ENCODE assay signal across 9 cellular contexts in the genomic region with DNA sequence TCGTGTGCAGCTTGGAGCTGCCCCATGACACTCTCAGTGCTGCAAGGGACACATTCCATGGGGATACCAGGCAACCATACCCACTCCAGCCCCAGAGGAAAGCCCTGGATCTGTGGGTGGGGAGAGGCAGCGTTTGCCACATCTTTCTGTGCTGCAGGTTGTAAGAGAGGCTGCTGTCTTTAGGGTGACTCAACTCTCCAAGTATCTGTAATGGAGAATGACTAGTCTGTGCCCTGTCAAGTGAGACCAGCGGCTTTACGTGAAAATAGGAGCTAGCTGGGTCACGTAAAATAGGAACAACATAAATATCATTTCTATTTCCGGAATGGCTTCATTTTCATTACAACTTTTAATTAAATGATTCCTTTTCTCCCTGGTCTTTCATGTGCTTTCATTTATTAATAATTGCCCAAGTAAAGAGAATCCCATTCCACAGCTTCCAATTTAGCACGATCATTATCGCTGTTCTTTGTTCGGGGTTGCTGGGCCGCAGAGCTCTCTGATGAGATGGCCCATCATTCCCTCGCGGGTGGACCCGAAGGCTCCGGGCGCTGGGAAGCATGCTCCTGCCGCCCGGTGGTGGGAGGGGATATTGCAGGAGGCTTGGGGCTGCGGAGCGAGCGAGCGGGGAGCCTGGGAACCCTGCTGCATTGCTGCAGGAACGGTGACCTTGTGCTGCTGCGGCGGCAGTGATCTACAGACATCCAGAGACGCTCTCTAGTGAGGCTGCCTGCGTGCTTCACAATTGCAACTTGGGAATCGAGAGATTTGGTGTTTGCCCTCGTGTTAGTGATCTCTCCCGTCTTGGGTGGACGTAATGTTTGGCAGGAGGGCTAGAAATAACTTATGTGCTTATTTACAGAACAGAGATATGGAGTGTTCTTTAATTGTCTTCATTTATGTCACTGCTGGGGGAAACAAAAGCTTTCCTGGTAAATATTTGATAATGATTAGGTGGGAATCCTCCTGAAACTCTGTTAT. TPM values are rescaled to one million over a fixed set of nuclear protein-coding genes. Genes with fewer than 3 reads are reported as not detected.
DNase-seq lines count a peak whose midpoint lies in the region; ATAC-seq, FAIRE-seq and TF ChIP-seq lines count a peak whose summit lies in the region.
"Had no signal": no experiment of that assay in that cellular context is flagged by ENCODE, and none has a peak within 500 bp of the region (broad histone marks: within the 10 kb centered on the region; RNA-seq: fewer than 3 reads in every experiment).

No MANE protein-coding gene starts in this region.

- no peak overlapping the region for H4K5ac ChIP-seq in H9 (ENCODE audit: insufficient read length, low read depth, low read length)

- H3K36me3 ChIP-seq in pancreas (no peaks in the 10 kb centered on the region), vagina (no peaks in the 10 kb centered on the region)

- H3K4me1 ChIP-seq in H9 (ENCODE audit: insufficient read depth, low read length), result peaks cover 9% of the 10 kb centered on the region; the same call in 1 of the 2 replicates
- H3K4me1 ChIP-seq in pancreas, result no peaks in the 10 kb centered on the region
- no peaks in the 10 kb centered on the region for H3K4me1 ChIP-seq in vagina

- peaks cover 42% of the 10 kb centered on the region for H3K27me3 Mint-ChIP-seq in H9 (ENCODE audit: low read depth)

- peak overlapping the region; percentile 10 for H3K4me2 ChIP-seq in H9 (ENCODE audit: insufficient read depth, insufficient read length, low read length)

- no peaks in the 10 kb centered on the region for H4K20me1 ChIP-seq in H9 (ENCODE audit: control insufficient read depth, insufficient read depth, insufficient read length)

- H3K36me3 Mint-ChIP-seq in H9 (ENCODE audit: insufficient read depth in 1 of 3, low read depth in 3 of 3), result no peaks in the 10 kb centered on the region

- DNase-seq in GM04504 (ENCODE audit: low read depth), result peak; percentile 21
- peak; percentile 91 for DNase-seq in H9
- peak; percentile 73 for DNase-seq in RKO (ENCODE audit: low spot score)
- peak; percentile 80 for DNase-seq in activated effector memory CD4-positive, alpha-beta T cell treated with anti-CD3 and anti-CD28 coated beads, Interleukin-2, amount 50 U/mL, for 16 hours
- DNase-seq in foreskin melanocyte, result peak; percentile 32
- peak; percentile 50 to 93 (median 78) for DNase-seq in pancreas
- DNase-seq in vagina (ENCODE audit: extremely low spot score in 2 of 2), result no peak

- WGBS in H9 (ENCODE audit: extremely low coverage, insufficient read length, low lambda C conversion rate), result no CpG with 5 or more reads among the region's 30 CpGs
- 7% methylated on average over 30 of the region's 30 CpGs for WGBS in pancreas, 2 donors

- H3K9me3 ChIP-seq in H9 (ENCODE audit: control insufficient read depth, low read depth, low read length) (no peaks in the 10 kb centered on the region), pancreas (no peaks in the 10 kb centered on the region), vagina (no peaks in the 10 kb centered on the region)

- no peak overlapping the region for H2BK20ac ChIP-seq in H9 (ENCODE audit: low read depth, low read length, poor library complexity, severe bottlenecking)

- H2BK12ac ChIP-seq in H9 (ENCODE audit: insufficient read length, low read depth, low read length), result no peak overlapping the region

- H3T11ph ChIP-seq in H9 (ENCODE audit: low read length), result no peak overlapping the region

- no peak overlapping the region for H3K18ac ChIP-seq in H9 (ENCODE audit: insufficient read length, low read depth, low read length)

- FAIRE-seq in pancreas (lab: Jason Lieb, UNC), result no peak

- H3K4me1 Mint-ChIP-seq in H9, result peaks cover 11 to 17% of the 10 kb centered on the region in 2 experiments

- H4K91ac ChIP-seq in H9 (ENCODE audit: insufficient read length, low read depth, low read length), result no peak overlapping the region

- H3K9me3 Mint-ChIP-seq in H9, result no peaks in the 10 kb centered on the region

- H3K23me2 ChIP-seq in H9 (ENCODE audit: insufficient read length, low read depth, low read length, poor library complexity, severe bottlenecking), result no peaks in the 10 kb centered on the region

- no peak overlapping the region for H2BK15ac ChIP-seq in H9 (ENCODE audit: low read depth, low read length)

- TF ChIP-seq CTCF in H9 (conservative IDR thresholded peaks at IDR 0.05), result peak; percentile 98
- peak; percentile 98 for TF ChIP-seq CTCF in LNCAP (IDR thresholded peaks at IDR 0.05)
- TF ChIP-seq CTCF in pancreas (IDR thresholded peaks at IDR 0.05), result peak; percentile 89 to 94 (median 92)
- peak; percentile 66 to 74 (median 71) for TF ChIP-seq CTCF in vagina (IDR thresholded peaks at IDR 0.05)

- TF ChIP-seq POLR2A in vagina (IDR thresholded peaks at IDR 0.05), result no peak

- intact Hi-C loops in pancreas (cut with DNase I), result loop anchor here in 2 of 3 donors (5.0 to 10.0 kb wide), 2 partner anchors 208 to 225 kb away; partner anchors contain the start of gene PRMT3 (in 1 of the 2)
- intact Hi-C loops in vagina (cut with DNase I), result no loop called here

- H3K14ac ChIP-seq in H9 (ENCODE audit: insufficient read depth, low read length), result no peak overlapping the region

- H3K4me3 ChIP-seq in pancreas (no peak overlapping the region), vagina (no peak overlapping the region)

- peak; percentile 98 to 100 (median 100) for ATAC-seq in pancreas

- no peak overlapping the region for H3K4ac ChIP-seq in H9 (ENCODE audit: low read depth, low read length)

- H3K9ac ChIP-seq in H9 (ENCODE audit: extremely low read depth, insufficient read length, low read length), result no peak overlapping the region

- no peak overlapping the region for H2AK5ac ChIP-seq in H9 (ENCODE audit: insufficient read length, low read length)

- no peak overlapping the region for H3K27ac ChIP-seq in H9 (ENCODE audit: insufficient read length, low read depth, low read length)
- no peak overlapping the region for H3K27ac ChIP-seq in pancreas
- H3K27ac ChIP-seq in vagina, result no peak overlapping the region

- no peak overlapping the region for H4K8ac ChIP-seq in H9 (replicated peaks; ENCODE audit: insufficient read length, low read depth, low read length)

- no peak overlapping the region for H3K27ac Mint-ChIP-seq in H9

- H3K79me1 ChIP-seq in H9 (ENCODE audit: insufficient read depth, low read depth, low read length, poor library complexity, severe bottlenecking), result no peaks in the 10 kb centered on the region

- no peaks in the 10 kb centered on the region; the same call in 1 of the 2 replicates for H3K27me3 ChIP-seq in H9 (ENCODE audit: insufficient read depth, low read length)
- peaks cover 0 to 19% (median 2%) of the 10 kb centered on the region in 4 donors for H3K27me3 ChIP-seq in pancreas
- no peaks in the 10 kb centered on the region for H3K27me3 ChIP-seq in vagina

- no peaks in the 10 kb centered on the region for H3K79me2 ChIP-seq in H9 (ENCODE audit: insufficient read depth, low read length)

- no peak overlapping the region for H2BK120ac ChIP-seq in H9 (ENCODE audit: low read depth, low read length, poor library complexity, severe bottlenecking)

- peak overlapping the region; percentile 18 for H2AFZ ChIP-seq in H9 (ENCODE audit: low read length)

- no peak overlapping the region for H3K56ac ChIP-seq in H9 (ENCODE audit: insufficient read length, low read depth, low read length)

- no peak overlapping the region for H3K23ac ChIP-seq in H9 (ENCODE audit: insufficient read length, low read depth, low read length)

- H3K4me3 Mint-ChIP-seq in H9, result peak overlapping the region in 1 of 2 experiments; percentile 9; a peak in 2 of 5 replicates

- H2BK5ac ChIP-seq in H9 (ENCODE audit: insufficient read length, low read length), result no peak overlapping the region

RNA-seq across cellular contexts. Expression of gene SLC6A5, which starts 10.6 kb away (rescaled TPM):
- total RNA-seq in H9 (2021) (not detected in 2 replicates), pancreas (not detected), vagina (not detected)
- not detected for polyA plus RNA-seq in pancreas
- total RNA-seq: pulmonary artery endothelial cell had no signal

RNA-seq across cellular contexts. Expression of gene NELL1, which starts 59.4 kb away (rescaled TPM):
- total RNA-seq in H9 (2021) (0.09 and 0.22 TPM in 2 replicates), pancreas (not detected), vagina (0.49 TPM)
- polyA plus RNA-seq in pancreas, result not detected
- total RNA-seq: pulmonary artery endothelial cell had no signal

Comparison
In these comparisons a context has a peak if more than half of its experiments do, and no peak if none do; other contexts are left out.
1. DNase-seq: peak in GM04504 (single experiment), H9 (single experiment), RKO (single experiment), activated effector memory CD4-positive, alpha-beta T cell treated with anti-CD3 and anti-CD28 coated beads, Interleukin-2, amount 50 U/mL, for 16 hours (single experiment), foreskin melanocyte (single experiment) and pancreas (6 of 6); none in vagina (0 of 2).
2. Peak in every context shown above with its lines, with median percentiles within 50 percentile points of each other: CTCF ChIP-seq.